18 cellular contexts compared by ENCODE assay signal in genomic region chr22:42696331-42696967, GRCh38. TPM values are rescaled to one million over a fixed set of nuclear protein-coding genes. Genes with fewer than 3 reads are reported as not detected.
DNase-seq lines count a peak whose midpoint lies in the region; ATAC-seq and TF ChIP-seq lines count a peak whose summit lies in the region.
"Had no signal": no experiment of that assay in that cellular context is flagged by ENCODE, and none has a peak within 500 bp of the region (broad histone marks: within the 10 kb centered on the region; RNA-seq: fewer than 3 reads in every experiment).

No MANE protein-coding gene starts in this region.

- H3K27ac ChIP-seq in mesenchymal stem cell (ENCODE audit: low read length, poor library complexity, severe bottlenecking) (no peak overlapping the region), tibial artery (peak overlapping the region; percentile 80 to 93), prostate gland (peak overlapping the region in 1 of 2 donors; percentile 76)

- H2BK120ac ChIP-seq in mesenchymal stem cell (ENCODE audit: low read depth, low read length): no peak overlapping the region

- H3K4me3 Mint-ChIP-seq in chondrocyte (ENCODE audit: unreplicated experiment): no peak overlapping the region
- H3K4me3 Mint-ChIP-seq: activated B cell treated with CpG ODN at 0.5 μM for 24 hours; activated CD8-positive, alpha-beta T cell treated with anti-CD3 and anti-CD28 coated beads, Interleukin-2, amount 10 ng/mL, durations not matched to agents 7 days and 5 days; activated naive CD8-positive, alpha-beta T cell treated with anti-CD3 and anti-CD28 coated beads, Interleukin-2, amount 50 U/mL, for 24 hours; T-helper 17 cell had no signal

- H3K36me3 ChIP-seq in H7 (replicated peaks; ENCODE audit: control insufficient read depth, insufficient read depth, low read length) (no peaks in the 10 kb centered on the region; the same call in 1 of the 2 replicates), mesenchymal stem cell (ENCODE audit: control insufficient read depth in 1 of 2, insufficient read depth in 2 of 2, low read depth in 1 of 2, low read length in 2 of 2) (peaks cover 52 to 56% of the 10 kb centered on the region in 2 experiments), tibial artery (peaks cover 23 to 39% (median 28%) of the 10 kb centered on the region in 3 donors), prostate gland (no peaks in the 10 kb centered on the region)

- no peak overlapping the region for H2BK5ac ChIP-seq in mesenchymal stem cell (ENCODE audit: low read depth, low read length, poor library complexity, severe bottlenecking)

- no peaks in the 10 kb centered on the region for H3K9me3 Mint-ChIP-seq in chondrocyte (ENCODE audit: low read depth)
- H3K9me3 Mint-ChIP-seq: activated B cell treated with CpG ODN at 0.5 μM for 24 hours; activated naive CD8-positive, alpha-beta T cell treated with anti-CD3 and anti-CD28 coated beads, Interleukin-2, amount 50 U/mL, for 24 hours had no signal

- H4K8ac ChIP-seq in mesenchymal stem cell (ENCODE audit: low read length): no peak overlapping the region

- no peaks in the 10 kb centered on the region for H3K27me3 ChIP-seq in H7 (ENCODE audit: control insufficient read depth, insufficient read depth, low read length)
- H3K27me3 ChIP-seq in mesenchymal stem cell (ENCODE audit: control insufficient read depth in 1 of 2, insufficient read depth in 1 of 2, low read length in 2 of 2): no peaks in the 10 kb centered on the region
- no peaks in the 10 kb centered on the region for H3K27me3 ChIP-seq in tibial artery
- H3K27me3 ChIP-seq in prostate gland (replicated peaks; ENCODE audit: insufficient read depth): no peaks in the 10 kb centered on the region

- H2BK12ac ChIP-seq in mesenchymal stem cell (ENCODE audit: low read length in 2 of 2): peak overlapping the region; percentile 0 to 57

- H3K79me1 ChIP-seq in mesenchymal stem cell (replicated peaks; ENCODE audit: low read length, poor library complexity, severe bottlenecking): peaks cover 36% of the 10 kb centered on the region

- peak overlapping the region; percentile 52 for H3K27ac Mint-ChIP-seq in chondrocyte (ENCODE audit: unreplicated experiment)
- H3K27ac Mint-ChIP-seq: activated B cell treated with CpG ODN at 0.5 μM for 24 hours; activated CD8-positive, alpha-beta T cell treated with anti-CD3 and anti-CD28 coated beads, Interleukin-2, amount 10 ng/mL, durations not matched to agents 7 days and 5 days; activated naive CD8-positive, alpha-beta T cell treated with anti-CD3 and anti-CD28 coated beads, Interleukin-2, amount 50 U/mL, for 24 hours; progenitor cell of endocrine pancreas; T-helper 17 cell had no signal

- no peak overlapping the region for H3K14ac ChIP-seq in mesenchymal stem cell (ENCODE audit: low read length in 2 of 2)

- H2BK15ac ChIP-seq in mesenchymal stem cell (ENCODE audit: low read depth, poor library complexity, severe bottlenecking): no peak overlapping the region

- intact Hi-C loops in tibial artery (cut with DNase I; ENCODE audit: low total_unique reads): no loop called here
- intact Hi-C loops in prostate gland (cut with DNase I): no loop called here

- peaks cover 2% of the 10 kb centered on the region for H3K36me3 Mint-ChIP-seq in chondrocyte (ENCODE audit: low read depth)

- no peak overlapping the region for H3K18ac ChIP-seq in mesenchymal stem cell (ENCODE audit: low read depth in 1 of 2, low read length in 2 of 2)

- peaks cover 30% of the 10 kb centered on the region for H3K4me1 ChIP-seq in mesenchymal stem cell (ENCODE audit: control insufficient read depth, insufficient read depth, low read depth, low read length)
- H3K4me1 ChIP-seq in tibial artery: peaks cover 9 to 76% (median 58%) of the 10 kb centered on the region in 4 donors
- no peaks in the 10 kb centered on the region for H3K4me1 ChIP-seq in prostate gland (replicated peaks)

- WGBS in mesenchymal stem cell: 89% methylated on average over 10 of the region's 10 CpGs
- WGBS in prostate gland: 85% methylated on average over 10 of the region's 10 CpGs

- no peak for TF ChIP-seq POLR2A in prostate gland (IDR thresholded peaks at IDR 0.05)

- no peak overlapping the region for H4K91ac ChIP-seq in mesenchymal stem cell (ENCODE audit: low read length)

- DNase-seq in H7 (peak; percentile 47), chondrocyte (ENCODE audit: low spot score) (no peak), mesenchymal stem cell (no peak), tibial artery (peak in 1 of 2 donors; percentile 68), NCI-H1436 (lab: John Stamatoyannopoulos, UW) (no peak), prostate gland (ENCODE audit: low spot score) (no peak)
- DNase-seq: activated B cell treated with CpG ODN at 0.5 μM for 24 hours; activated CD8-positive, alpha-beta T cell treated with anti-CD3 and anti-CD28 coated beads, Interleukin-2, amount 10 ng/mL, durations not matched to agents 7 days and 5 days; activated naive CD8-positive, alpha-beta T cell treated with anti-CD3 and anti-CD28 coated beads, Interleukin-2, amount 50 U/mL, for 24 hours; caudate nucleus; COR-L47; NCI-H187 treated with DMSO at 0.1 percent for 48 hours; NCI-H446 treated with DMSO at 0.1 percent for 48 hours; SHP77 treated with DMSO at 0.1 percent for 48 hours; stimulated activated naive CD4-positive, alpha-beta T cell; T-helper 17 cell had no signal

- no peaks in the 10 kb centered on the region for H3K9me3 ChIP-seq in mesenchymal stem cell (ENCODE audit: control insufficient read depth, low read length)
- no peaks in the 10 kb centered on the region for H3K9me3 ChIP-seq in tibial artery
- H3K9me3 ChIP-seq in prostate gland: no peaks in the 10 kb centered on the region

- H3K4me1 Mint-ChIP-seq in chondrocyte (ENCODE audit: low read depth): peaks cover 32% of the 10 kb centered on the region

- no peak for ATAC-seq in GM18498 (IDR thresholded peaks at IDR 0.05; ENCODE audit: unreplicated experiment)
- ATAC-seq: activated CD8-positive, alpha-beta T cell treated with anti-CD3 and anti-CD28 coated beads, Interleukin-2, amount 10 ng/mL, durations not matched to agents 7 days and 5 days; activated naive CD8-positive, alpha-beta T cell treated with anti-CD3 and anti-CD28 coated beads, Interleukin-2, amount 50 U/mL, for 24 hours; T-helper 17 cell had no signal

- TF ChIP-seq CTCF in chondrocyte (IDR thresholded peaks at IDR 0.05) (no peak), tibial artery (IDR thresholded peaks at IDR 0.05) (no peak), prostate gland (IDR thresholded peaks at IDR 0.05) (no peak)

- no peak overlapping the region for H3K4me3 ChIP-seq in H7 (ENCODE audit: insufficient read depth, low read depth, low read length)
- no peak overlapping the region for H3K4me3 ChIP-seq in mesenchymal stem cell (ENCODE audit: insufficient read depth in 1 of 2, low read depth in 1 of 2, low read length in 2 of 2)
- H3K4me3 ChIP-seq in tibial artery: no peak overlapping the region
- H3K4me3 ChIP-seq in prostate gland: no peak overlapping the region

- no peak overlapping the region for H3K4ac ChIP-seq in mesenchymal stem cell (ENCODE audit: low read depth in 1 of 2, low read length in 2 of 2)

- H3K9ac ChIP-seq in mesenchymal stem cell (ENCODE audit: low read length): no peak overlapping the region

- no peak overlapping the region for H2AK5ac ChIP-seq in mesenchymal stem cell (ENCODE audit: low read length, severe bottlenecking)

- no peaks in the 10 kb centered on the region for H3K27me3 Mint-ChIP-seq in chondrocyte (ENCODE audit: low read depth)
- H3K27me3 Mint-ChIP-seq: activated B cell treated with CpG ODN at 0.5 μM for 24 hours; activated naive CD8-positive, alpha-beta T cell treated with anti-CD3 and anti-CD28 coated beads, Interleukin-2, amount 50 U/mL, for 24 hours; T-helper 17 cell had no signal

- H3K23ac ChIP-seq in mesenchymal stem cell (ENCODE audit: low read length in 2 of 2): no peak overlapping the region

- H3K4me2 ChIP-seq in mesenchymal stem cell (ENCODE audit: low read length, poor library complexity, severe bottlenecking): no peak overlapping the region

- H2AFZ ChIP-seq in mesenchymal stem cell (ENCODE audit: low read depth, low read length): no peak overlapping the region

RNA-seq across cellular contexts. Expression of gene A4GALT, which starts 24.2 kb away (rescaled TPM):
- total RNA-seq in H7 (2014; rRNA removed; shearing (Covaris generic)): 7.6 and 9.6 TPM in 2 replicates
- total RNA-seq in chondrocyte: 5.2 to 23.8 TPM (median 22.0 TPM) in 3 replicates
- 10.1 TPM for polyA plus RNA-seq in mesenchymal stem cell (2013, experiment 1 of 2)
- 9.6 TPM for polyA plus RNA-seq in mesenchymal stem cell (2013, experiment 2 of 2)
- 10 to 100 TPM; 34.7 to 40.0 TPM for total RNA-seq in prostate gland
- total RNA-seq: T-helper 17 cell had no signal

RNA-seq across cellular contexts. Expression of gene CYB5R3, which starts 47.3 kb away (rescaled TPM):
- 75.6 and 86.8 TPM in 2 replicates for total RNA-seq in H7 (2014; rRNA removed; shearing (Covaris generic))
- total RNA-seq in chondrocyte: 279 to 383 TPM (median 382 TPM) in 3 replicates
- polyA plus RNA-seq in mesenchymal stem cell (2013, experiment 1 of 2): 390 TPM
- polyA plus RNA-seq in mesenchymal stem cell (2013, experiment 2 of 2): 388 TPM
- total RNA-seq in prostate gland: 100 to 1,000 TPM; 125 to 455 TPM

RNA-seq across cellular contexts. Expression of gene ATP5MGL, which starts 56.0 kb away (rescaled TPM):
- 0.42 TPM in 1 of 2 replicates, not detected in the other for total RNA-seq in H7 (2014; rRNA removed; shearing (Covaris generic))
- 0.85 to 1.8 TPM in 2 of 3 replicates, not detected in the other for total RNA-seq in chondrocyte
- not detected for polyA plus RNA-seq in mesenchymal stem cell (2013, experiment 1 of 2)
- not detected for polyA plus RNA-seq in mesenchymal stem cell (2013, experiment 2 of 2)
- total RNA-seq in prostate gland: not detected
